16 cellular contexts compared by ENCODE assay signal in genomic region chr2:118853647-118854367, GRCh38. TPM values are rescaled to one million over a fixed set of nuclear protein-coding genes. Genes with fewer than 3 reads are reported as not detected.
DNase-seq lines count a peak whose midpoint lies in the region; ATAC-seq and TF ChIP-seq lines count a peak whose summit lies in the region.
"Had no signal": no experiment of that assay in that cellular context is flagged by ENCODE, and none has a peak within 500 bp of the region (broad histone marks: within the 10 kb centered on the region; RNA-seq: fewer than 3 reads in every experiment).

No MANE protein-coding gene starts in this region.

- no peaks in the 10 kb centered on the region for H3K9me2 ChIP-seq in GM23338 (ENCODE audit: insufficient read depth)

- no peak for DNase-seq in AG04449 (ENCODE audit: low read depth, low spot score)
- DNase-seq in GM23338 (ENCODE audit: low spot score), result peak; percentile 62
- no peak for DNase-seq in EL
- DNase-seq in NCI-H187 treated with DMSO at 0.1 percent for 48 hours (lab: John Stamatoyannopoulos, UW), result no peak
- no peak for DNase-seq in T1000 (lab: John Stamatoyannopoulos, UW)
- DNase-seq: adrenal gland, hypothalamus, NCI-H187, NCI-H69 had no signal

- H3K4me2 ChIP-seq in GM23338, result peak overlapping the region; percentile 86
- H3K4me2 ChIP-seq: BLaER1 had no signal

- peaks cover 31% of the 10 kb centered on the region for H3F3A ChIP-seq in GM23338 (replicated peaks; ENCODE audit: low read depth)

- H3K36me3 Mint-ChIP-seq in GM23338 (ENCODE audit: low read depth), result peaks cover 2% of the 10 kb centered on the region; the same call in 2 of the 3 replicates
- H3K36me3 Mint-ChIP-seq in nephron (ENCODE audit: low read depth), result no peaks in the 10 kb centered on the region

- no peak for TF ChIP-seq CTCF in AG04449 (IDR thresholded peaks at IDR 0.05; ENCODE audit: insufficient read depth, low read length, missing control alignments)
- no peak for TF ChIP-seq CTCF in GM23338 (conservative IDR thresholded peaks at IDR 0.05; ENCODE audit: low read depth in 2 of 2)
- no peak for TF ChIP-seq CTCF in nephron (IDR thresholded peaks at IDR 0.05; ENCODE audit: unreplicated experiment in 3 of 3)

- no peak overlapping the region for H3K27ac Mint-ChIP-seq in GM23338
- peak overlapping the region in 1 of 3 experiments; percentile 7 for H3K27ac Mint-ChIP-seq in nephron

- ATAC-seq in GM23338 (no peak), HG03196 (IDR thresholded peaks at IDR 0.05; ENCODE audit: unreplicated experiment) (no peak)

- H3K4me1 ChIP-seq in GM23338 (ENCODE audit: insufficient read depth), result peaks cover 86% of the 10 kb centered on the region
- peaks cover 31% of the 10 kb centered on the region for H3K4me1 ChIP-seq in ectodermal cell (ENCODE audit: control insufficient read depth, insufficient read depth, low read length)

- H3K4me3 ChIP-seq in AG04449 (ENCODE audit: low read depth, low read length) (peak overlapping the region; percentile 60), GM23338 (peak overlapping the region; percentile 60), ectodermal cell (ENCODE audit: insufficient read depth, low read depth, low read length) (peak overlapping the region; percentile 30)
- H3K4me3 ChIP-seq: adrenal gland, BLaER1, esophagus muscularis mucosa had no signal

- no peaks in the 10 kb centered on the region for H3K79me2 ChIP-seq in GM23338 (replicated peaks; ENCODE audit: insufficient read depth)

- no peaks in the 10 kb centered on the region for H3K9me3 ChIP-seq in ectodermal cell (ENCODE audit: control insufficient read depth, low read length)
- H3K9me3 ChIP-seq: adrenal gland, esophagus muscularis mucosa had no signal

- H2AFZ ChIP-seq in GM23338, result no peak overlapping the region

- peaks cover 100% of the 10 kb centered on the region for H3K27me3 Mint-ChIP-seq in GM23338 (ENCODE audit: insufficient read depth, low read depth, poor library complexity)
- H3K27me3 Mint-ChIP-seq in nephron (ENCODE audit: low read depth), result peaks cover 100% of the 10 kb centered on the region

- H3K36me3 ChIP-seq in GM23338 (ENCODE audit: insufficient read depth), result no peaks in the 10 kb centered on the region
- H3K36me3 ChIP-seq in ectodermal cell (ENCODE audit: control insufficient read depth, insufficient read depth, low read length), result no peaks in the 10 kb centered on the region
- H3K36me3 ChIP-seq: adrenal gland, BLaER1, esophagus muscularis mucosa had no signal

- no peak overlapping the region for H3K27ac ChIP-seq in GM23338 (ENCODE audit: low read depth)
- no peak overlapping the region for H3K27ac ChIP-seq in ectodermal cell (ENCODE audit: insufficient read depth, low read depth, low read length, poor library complexity, severe bottlenecking)
- H3K27ac ChIP-seq: adrenal gland, BLaER1, esophagus muscularis mucosa had no signal

- H3K9me3 Mint-ChIP-seq in GM23338 (peaks cover 8% of the 10 kb centered on the region), nephron (no peaks in the 10 kb centered on the region)

- peaks cover 100% of the 10 kb centered on the region for H3K27me3 ChIP-seq in GM23338 (ENCODE audit: insufficient read depth)
- peaks cover 100% of the 10 kb centered on the region for H3K27me3 ChIP-seq in ectodermal cell (ENCODE audit: control insufficient read depth, insufficient read depth, low read length, poor library complexity, severe bottlenecking)

- peaks cover 55% of the 10 kb centered on the region for H3K4me1 Mint-ChIP-seq in GM23338
- peaks cover 18% of the 10 kb centered on the region for H3K4me1 Mint-ChIP-seq in nephron

- WGBS in ectodermal cell, 2 experiments, result 2% methylated on average over 46 of the region's 46 CpGs

- POLR2A ChIA-PET in AG04449 (lab: Yijun Ruan, JAX), result interaction anchor here (0.6 to 0.8 kb wide), 2 partner anchors 8 to 225 kb away, joined by 3 read pairs; no protein-coding TSS in a partner anchor

- CTCF ChIA-PET in AG04449 (lab: Yijun Ruan, JAX), result interaction anchor here (0.8 to 7.5 kb wide), 11 partner anchors 9 to 631 kb away, joined by 3 to 83 read pairs (median 29); no protein-coding TSS in a partner anchor

- peaks cover 15% of the 10 kb centered on the region for H4K20me1 ChIP-seq in GM23338 (replicated peaks; ENCODE audit: insufficient read depth)

- H3K4me3 Mint-ChIP-seq in GM23338, result peak overlapping the region; percentile 64
- H3K4me3 Mint-ChIP-seq in nephron, result peak overlapping the region; percentile 32 to 79 (median 66)

TF ChIP-seq in GM23338, 12 proteins besides CTCF, POLR2A, EP300 and RAD21:
- TF ChIP-seq EZH2phosphoT487 (IDR thresholded peaks at IDR 0.05; ENCODE audit: unreplicated experiment) (peak; percentile 11), CREB1 (CRISPR knock-in tag; IDR thresholded peaks at IDR 0.05; ENCODE audit: low read depth) (no peak), JUNB (IDR thresholded peaks at IDR 0.05; ENCODE audit: unreplicated experiment) (no peak), EZH2 (IDR thresholded peaks at IDR 0.05; ENCODE audit: low read depth, unreplicated experiment) (peak; percentile 76), REST (IDR thresholded peaks at IDR 0.05; ENCODE audit: unreplicated experiment) (no peak)
TF ChIP-seq in GM23338: peak in this region for 2.

RNA-seq across cellular contexts. Expression of gene EN1, which starts 6.4 kb away (rescaled TPM):
- 0.24 TPM in 1 of 2 replicates, not detected in the other for total RNA-seq in GM23338 (2014; rRNA removed; shearing (Covaris generic))
- 0.09 and 0.21 TPM in 2 replicates for polyA plus RNA-seq in GM23338 (2016; fragmentation: Nextera tagmentation; extraction: Ambion mirVana)
- polyA plus RNA-seq in ectodermal cell (2013, experiment 1 of 4), result 15.6 TPM
- polyA plus RNA-seq in ectodermal cell (2013, experiment 2 of 4), result 8.8 TPM
- 12.8 TPM for polyA plus RNA-seq in ectodermal cell (2013, experiment 3 of 4)
- 9.6 TPM for polyA plus RNA-seq in ectodermal cell (2013, experiment 4 of 4)
- total RNA-seq: lung microvascular endothelial cell, urinary bladder had no signal
- polyA plus RNA-seq: urinary bladder had no signal
